In the genomic region with DNA sequence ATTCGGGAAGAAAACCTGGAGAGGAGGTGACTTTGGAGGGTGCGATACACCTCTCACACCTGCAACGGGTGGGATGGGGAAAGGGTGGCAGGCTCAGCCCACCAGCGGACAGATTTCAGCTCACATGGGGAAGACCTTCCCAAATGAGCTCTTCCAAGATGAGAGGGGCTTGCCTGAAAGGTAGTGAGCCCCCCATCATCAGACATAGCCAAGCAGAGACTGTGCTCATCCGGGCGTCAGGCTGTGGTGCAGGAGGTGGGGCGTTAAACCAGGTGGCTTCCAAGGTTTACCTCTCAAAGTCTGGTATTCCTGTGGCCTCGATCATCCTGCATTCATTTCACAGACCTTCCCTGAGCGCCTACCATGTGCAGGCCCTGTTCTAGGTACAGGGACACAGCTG, we compare ENCODE assay signal across 14 cellular contexts.
DNase-seq lines count a peak whose midpoint lies in the region; ATAC-seq and TF ChIP-seq lines count a peak whose summit lies in the region.
"Had no signal": no experiment of that assay in that cellular context is flagged by ENCODE, and none has a peak within 500 bp of the region (broad histone marks: within the 10 kb centered on the region; RNA-seq: fewer than 3 reads in every experiment).

No MANE protein-coding gene starts in this region.

- no peak overlapping the region for H3K27ac Mint-ChIP-seq in activated T-helper 1 cell treated with anti-CD3 and anti-CD28 coated beads, Interleukin-12 subunit alpha, Interleukin-12 subunit beta, Interleukin-2, Interleukin-4 antibody, amounts not matched to agents 30 ng/mL and 10 ng/mL and 1 ng/mL, durations not matched to agents 14 hours and 24 hours and 36 hours
- H3K27ac Mint-ChIP-seq in type B pancreatic cell = no peak overlapping the region

- TF ChIP-seq CTCF in lung (IDR thresholded peaks at IDR 0.05; ENCODE audit: control extremely low read depth, extremely low read depth) (no peak), type B pancreatic cell (conservative IDR thresholded peaks at IDR 0.05) (no peak)

- no peak overlapping the region for H3K4me3 ChIP-seq in lung
- H3K4me3 ChIP-seq: heart right ventricle, transverse colon had no signal

- peaks cover 34% of the 10 kb centered on the region for H3K4me1 Mint-ChIP-seq in activated T-cell treated with anti-CD3 and anti-CD28 coated beads, Interleukin-2, amount 50 U/mL, for 4 hours (ENCODE audit: low read depth)
- H3K4me1 Mint-ChIP-seq in activated T-helper 1 cell treated with anti-CD3 and anti-CD28 coated beads, Interleukin-12 subunit alpha, Interleukin-12 subunit beta, Interleukin-2, Interleukin-4 antibody, amounts not matched to agents 30 ng/mL and 10 ng/mL and 1 ng/mL, durations not matched to agents 14 hours and 24 hours and 36 hours (ENCODE audit: low read depth) = peaks cover 39% of the 10 kb centered on the region
- H3K4me1 Mint-ChIP-seq in type B pancreatic cell (ENCODE audit: unreplicated experiment) = peaks cover 4% of the 10 kb centered on the region

- no peaks in the 10 kb centered on the region for H3K27me3 Mint-ChIP-seq in activated T-cell treated with anti-CD3 and anti-CD28 coated beads, Interleukin-2, amount 50 U/mL, for 4 hours (ENCODE audit: low read depth)
- H3K27me3 Mint-ChIP-seq in activated T-helper 1 cell treated with anti-CD3 and anti-CD28 coated beads, Interleukin-12 subunit alpha, Interleukin-12 subunit beta, Interleukin-2, Interleukin-4 antibody, amounts not matched to agents 30 ng/mL and 10 ng/mL and 1 ng/mL, durations not matched to agents 14 hours and 24 hours and 36 hours (ENCODE audit: insufficient read depth) = peaks cover 10% of the 10 kb centered on the region
- peaks cover 38% of the 10 kb centered on the region for H3K27me3 Mint-ChIP-seq in type B pancreatic cell

- intact Hi-C loops in activated T-helper 1 cell treated with anti-CD3 and anti-CD28 coated beads, Interleukin-12 subunit alpha, Interleukin-12 subunit beta, Interleukin-2, Interleukin-4 antibody, amounts not matched to agents 30 ng/mL and 10 ng/mL and 1 ng/mL, durations not matched to agents 14 hours and 24 hours and 36 hours (cut with micrococcal nuclease) = loop anchor here (10.0 kb wide), 1 partner anchor 355 kb away; no protein-coding TSS in a partner anchor

- ATAC-seq in activated T-cell treated with anti-CD3 and anti-CD28 coated beads, Interleukin-2, amount 50 U/mL, for 4 hours = no peak
- ATAC-seq in lung (ENCODE audit: insufficient read depth, low FRiP score) = no peak
- ATAC-seq in HG03039 (IDR thresholded peaks at IDR 0.05; ENCODE audit: unreplicated experiment) = no peak
- no peak for ATAC-seq in GM18520 (IDR thresholded peaks at IDR 0.05; ENCODE audit: unreplicated experiment)
- ATAC-seq: heart right ventricle had no signal

- H3K9me3 Mint-ChIP-seq in activated T-cell treated with anti-CD3 and anti-CD28 coated beads, Interleukin-2, amount 50 U/mL, for 4 hours = no peaks in the 10 kb centered on the region
- no peaks in the 10 kb centered on the region for H3K9me3 Mint-ChIP-seq in activated T-helper 1 cell treated with anti-CD3 and anti-CD28 coated beads, Interleukin-12 subunit alpha, Interleukin-12 subunit beta, Interleukin-2, Interleukin-4 antibody, amounts not matched to agents 30 ng/mL and 10 ng/mL and 1 ng/mL, durations not matched to agents 14 hours and 24 hours and 36 hours
- H3K9me3 Mint-ChIP-seq in type B pancreatic cell = no peaks in the 10 kb centered on the region

- H3K4me3 Mint-ChIP-seq in activated T-cell treated with anti-CD3 and anti-CD28 coated beads, Interleukin-2, amount 50 U/mL, for 4 hours = peak overlapping the region; percentile 50
- peak overlapping the region; percentile 35 for H3K4me3 Mint-ChIP-seq in activated T-helper 1 cell treated with anti-CD3 and anti-CD28 coated beads, Interleukin-12 subunit alpha, Interleukin-12 subunit beta, Interleukin-2, Interleukin-4 antibody, amounts not matched to agents 30 ng/mL and 10 ng/mL and 1 ng/mL, durations not matched to agents 14 hours and 24 hours and 36 hours
- H3K4me3 Mint-ChIP-seq in type B pancreatic cell = peak overlapping the region; percentile 64

- 93 to 96% methylated on average over 9 of the region's 9 CpGs for WGBS in lung, 2 donors

- no peaks in the 10 kb centered on the region for H3K9me3 ChIP-seq in lung (ENCODE audit: control insufficient read depth in 2 of 2, insufficient read depth in 1 of 2, low read length in 1 of 2)
- H3K9me3 ChIP-seq: heart right ventricle, transverse colon had no signal

- no peaks in the 10 kb centered on the region for H3K27me3 ChIP-seq in lung (ENCODE audit: control insufficient read depth, insufficient read depth)
- H3K27me3 ChIP-seq: transverse colon had no signal

- no peaks in the 10 kb centered on the region for H3K36me3 Mint-ChIP-seq in activated T-cell treated with anti-CD3 and anti-CD28 coated beads, Interleukin-2, amount 50 U/mL, for 4 hours (ENCODE audit: insufficient read depth)
- peaks cover 3% of the 10 kb centered on the region for H3K36me3 Mint-ChIP-seq in activated T-helper 1 cell treated with anti-CD3 and anti-CD28 coated beads, Interleukin-12 subunit alpha, Interleukin-12 subunit beta, Interleukin-2, Interleukin-4 antibody, amounts not matched to agents 30 ng/mL and 10 ng/mL and 1 ng/mL, durations not matched to agents 14 hours and 24 hours and 36 hours (ENCODE audit: low read depth)
- peaks cover under 1% of the 10 kb centered on the region for H3K36me3 Mint-ChIP-seq in type B pancreatic cell

- no peak overlapping the region for H3K27ac ChIP-seq in lung (ENCODE audit: low read depth in 1 of 2, low read length in 1 of 2)
- H3K27ac ChIP-seq: heart right ventricle, transverse colon had no signal

- DNase-seq in activated T-cell treated with anti-CD3 and anti-CD28 coated beads, Interleukin-2, amount 50 U/mL, for 4 hours = no peak
- no peak for DNase-seq in activated T-cell treated with anti-CD3 and anti-CD28 coated beads, Interleukin-2, amount 50 U/mL, for 48 hours
- no peak for DNase-seq in activated T-helper 1 cell treated with anti-CD3 and anti-CD28 coated beads, Interleukin-12 subunit alpha, Interleukin-12 subunit beta, Interleukin-2, Interleukin-4 antibody, amounts not matched to agents 30 ng/mL and 10 ng/mL and 1 ng/mL, durations not matched to agents 14 hours and 24 hours and 36 hours (ENCODE audit: low spot score)
- DNase-seq in lung (ENCODE audit: low spot score) (peak; percentile 15), type B pancreatic cell (ENCODE audit: extremely low spot score, unreplicated experiment) (peak; percentile 39), germinal center (ENCODE audit: low spot score) (no peak)
- DNase-seq: anterior cingulate cortex, heart right ventricle, NCI-H1105 treated with DMSO at 0.1 percent for 48 hours, NCI-H69, SIG-M5, transverse colon had no signal

- H3K4me1 ChIP-seq in lung (ENCODE audit: control insufficient read depth in 2 of 2, insufficient read depth in 2 of 2, low read length in 2 of 2) = no peaks in the 10 kb centered on the region

- H3K36me3 ChIP-seq in lung (ENCODE audit: control insufficient read depth in 2 of 2, insufficient read depth in 2 of 2, low read length in 2 of 2) = peaks cover 0 to 1% of the 10 kb centered on the region in 2 donors
- H3K36me3 ChIP-seq: transverse colon had no signal

Comparison
In these comparisons a context has a peak if more than half of its experiments do, and no peak if none do; other contexts are left out.
1. DNase-seq: peak in lung (single experiment) and type B pancreatic cell (single experiment); none in activated T-cell treated with anti-CD3 and anti-CD28 coated beads, Interleukin-2, amount 50 U/mL, for 4 hours (single experiment), activated T-cell treated with anti-CD3 and anti-CD28 coated beads, Interleukin-2, amount 50 U/mL, for 48 hours (0 of 2), activated T-helper 1 cell treated with anti-CD3 and anti-CD28 coated beads, Interleukin-12 subunit alpha, Interleukin-12 subunit beta, Interleukin-2, Interleukin-4 antibody, amounts not matched to agents 30 ng/mL and 10 ng/mL and 1 ng/mL, durations not matched to agents 14 hours and 24 hours and 36 hours (single experiment) and germinal center (single experiment).
2. Peak in every context shown above with its lines, with median percentiles within 50 percentile points of each other: H3K4me3 Mint-ChIP-seq.